In the genomic region with DNA sequence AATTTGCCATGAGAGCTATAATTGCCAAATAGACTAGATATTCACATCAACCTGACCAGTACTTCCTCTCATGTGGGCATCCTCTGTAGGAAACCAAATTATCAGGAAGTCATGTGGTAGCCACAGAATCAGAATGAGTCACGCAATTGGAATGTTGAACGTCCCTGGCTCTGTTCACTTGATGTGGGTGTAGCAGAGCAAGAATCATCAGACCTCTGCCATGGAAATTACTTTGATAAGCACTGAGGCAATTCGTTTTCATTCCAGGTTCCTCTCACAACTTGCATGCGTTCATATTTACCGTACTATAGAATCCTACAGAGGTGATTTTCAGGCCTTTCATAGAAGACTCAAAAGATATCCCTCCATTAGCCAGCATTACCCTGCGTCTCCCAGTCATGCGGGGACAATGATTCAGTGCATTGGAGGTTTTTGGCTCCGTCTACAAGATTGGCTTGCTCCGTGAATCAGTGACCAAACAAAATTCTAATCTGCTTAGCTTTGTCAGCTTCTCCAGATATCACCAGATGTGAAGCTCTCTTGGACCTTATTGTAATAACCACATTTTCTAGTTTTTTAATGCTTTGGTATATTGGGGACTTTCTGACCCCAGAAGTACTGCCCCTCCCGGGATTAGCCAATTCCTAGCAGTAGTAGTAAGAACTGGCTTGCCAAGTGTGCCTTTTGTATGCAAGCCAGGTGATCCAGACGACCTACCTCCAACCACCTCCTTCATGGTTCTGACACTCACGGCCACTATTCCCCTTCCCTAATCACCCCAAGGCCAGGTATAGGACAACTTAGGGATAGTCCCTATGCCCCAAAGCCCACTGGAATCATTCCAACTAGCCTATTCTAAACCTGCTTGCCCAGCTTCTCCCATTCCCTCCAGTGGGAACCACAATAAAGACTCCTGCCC, we compare ENCODE assay signal across 8 cellular contexts.
DNase-seq lines count a peak whose midpoint lies in the region; ATAC-seq and TF ChIP-seq lines count a peak whose summit lies in the region.

No MANE protein-coding gene starts in this region.

- H3K9ac ChIP-seq in SK-N-SH: peak overlapping the region; percentile 44; the same call in 1 of the 2 replicates

- peak; percentile 100 for DNase-seq in HS-5 (ENCODE audit: low read depth)
- peak; percentile 37 for DNase-seq in SK-N-SH
- peak; percentile 89 for DNase-seq in pons (ENCODE audit: low spot score)
- DNase-seq in activated gamma-delta T cell treated with Interleukin-2 at 50 U/mL for 16 hours: no peak
- no peak for DNase-seq in activated CD4-positive, alpha-beta T cell treated with anti-CD3 and anti-CD28 coated beads for 4 hours

- H3K9me3 ChIP-seq in SK-N-SH (no peaks in the 10 kb centered on the region), gastroesophageal sphincter (no peaks in the 10 kb centered on the region)

- CTCF ChIA-PET in SK-N-SH (lab: Yijun Ruan, JAX): interaction anchor here (0.6 to 8.3 kb wide), 3 partner anchors 93 to 244 kb away, joined by 3 to 41 read pairs (median 8); a partner anchor contains a TSS

- H3K27me3 ChIP-seq in SK-N-SH (ENCODE audit: insufficient read depth) (no peaks in the 10 kb centered on the region), gastroesophageal sphincter (no peaks in the 10 kb centered on the region)

- TF ChIP-seq EP300 in SK-N-SH (IDR thresholded peaks at IDR 0.05; ENCODE audit: borderline replicate concordance in 1 of 2, low read depth in 1 of 2, low read length in 1 of 2) (peak; percentile 56 to 57; a peak in 3 of 4 replicates), gastroesophageal sphincter (IDR thresholded peaks at IDR 0.05) (no peak)

- H3K4me3 ChIP-seq in SK-N-SH (ENCODE audit: low read depth in 2 of 2, low read length in 1 of 2): peak overlapping the region; percentile 12 to 42; a peak in 2 of 4 replicates
- no peak overlapping the region for H3K4me3 ChIP-seq in gastroesophageal sphincter

- H3F3A ChIP-seq in SK-N-SH (replicated peaks; ENCODE audit: insufficient read depth): peaks cover 27% of the 10 kb centered on the region

- H4K20me1 ChIP-seq in SK-N-SH (ENCODE audit: insufficient read depth): no peaks in the 10 kb centered on the region

- H3K4me1 ChIP-seq in SK-N-SH (ENCODE audit: control insufficient read depth in 1 of 2, insufficient read depth in 2 of 2, low read depth in 1 of 2, low read length in 1 of 2) (peaks cover 41 to 47% of the 10 kb centered on the region in 2 experiments), gastroesophageal sphincter (peaks cover 1 to 39% (median 19%) of the 10 kb centered on the region in 3 donors)

- no peaks in the 10 kb centered on the region for H3K9me2 ChIP-seq in SK-N-SH

- no peak for TF ChIP-seq POLR2A in gastroesophageal sphincter (IDR thresholded peaks at IDR 0.05)

- no peak for TF ChIP-seq CTCF in 22Rv1 (IDR thresholded peaks at IDR 0.05)
- no peak for TF ChIP-seq CTCF in SK-N-SH (IDR thresholded peaks at IDR 0.05)
- no peak for TF ChIP-seq CTCF in gastroesophageal sphincter (IDR thresholded peaks at IDR 0.05)

- peak; percentile 90 for ATAC-seq in gastroesophageal sphincter
- ATAC-seq in HG02610 (IDR thresholded peaks at IDR 0.05; ENCODE audit: unreplicated experiment): no peak

- H3K27ac ChIP-seq in 22Rv1: peak overlapping the region; percentile 3; the same call in 1 of the 2 replicates
- H3K27ac ChIP-seq in SK-N-SH (ENCODE audit: low read depth in 2 of 2, low read length in 1 of 2): peak overlapping the region; percentile 87 to 89
- peak overlapping the region in 3 of 4 donors; percentile 58 to 73 (median 71) for H3K27ac ChIP-seq in gastroesophageal sphincter

- peaks cover 5 to 13% of the 10 kb centered on the region in 2 experiments for H3K36me3 ChIP-seq in SK-N-SH (replicated peaks in 1 of 2; ENCODE audit: control insufficient read depth in 1 of 2, insufficient read depth in 2 of 2, low read length in 1 of 2)
- H3K36me3 ChIP-seq in gastroesophageal sphincter: no peaks in the 10 kb centered on the region

- POLR2A ChIA-PET in SK-N-SH (lab: Yijun Ruan, JAX): no interaction called here

- peak overlapping the region; percentile 11; the same call in 1 of the 2 replicates for H2AFZ ChIP-seq in SK-N-SH (ENCODE audit: low read depth)

- WGBS in SK-N-SH (ENCODE audit: low lambda C conversion rate): 10% methylated on average over 12 of the region's 12 CpGs
- WGBS in gastroesophageal sphincter (ENCODE audit: low coverage in 1 of 2), 2 donors: 21 to 30% methylated on average over 12 of the region's 12 CpGs

- peak overlapping the region; percentile 74 for H3K4me2 ChIP-seq in SK-N-SH

- 0 out of 2 replicates have a peak, but pooled peaks have one; percentile 12 for TF ChIP-seq RAD21 in SK-N-SH (IDR thresholded peaks at IDR 0.05; ENCODE audit: low read length)

- H3K79me2 ChIP-seq in SK-N-SH (ENCODE audit: insufficient read depth): no peaks in the 10 kb centered on the region; the same call in 1 of the 2 replicates

TF ChIP-seq in SK-N-SH, 30 proteins besides CTCF, POLR2A, EP300 and RAD21 (continues in another document):
- TF ChIP-seq ELF1 (IDR thresholded peaks at IDR 0.05): peak; percentile 59
- peak; percentile 78; the same call in 1 of the 2 replicates for TF ChIP-seq TAF1 (IDR thresholded peaks at IDR 0.05; ENCODE audit: borderline replicate concordance, low read depth, low read length)
- no peak for TF ChIP-seq MEF2A (IDR thresholded peaks at IDR 0.05; ENCODE audit: borderline replicate concordance, low read depth)
- TF ChIP-seq, protein P1, sequence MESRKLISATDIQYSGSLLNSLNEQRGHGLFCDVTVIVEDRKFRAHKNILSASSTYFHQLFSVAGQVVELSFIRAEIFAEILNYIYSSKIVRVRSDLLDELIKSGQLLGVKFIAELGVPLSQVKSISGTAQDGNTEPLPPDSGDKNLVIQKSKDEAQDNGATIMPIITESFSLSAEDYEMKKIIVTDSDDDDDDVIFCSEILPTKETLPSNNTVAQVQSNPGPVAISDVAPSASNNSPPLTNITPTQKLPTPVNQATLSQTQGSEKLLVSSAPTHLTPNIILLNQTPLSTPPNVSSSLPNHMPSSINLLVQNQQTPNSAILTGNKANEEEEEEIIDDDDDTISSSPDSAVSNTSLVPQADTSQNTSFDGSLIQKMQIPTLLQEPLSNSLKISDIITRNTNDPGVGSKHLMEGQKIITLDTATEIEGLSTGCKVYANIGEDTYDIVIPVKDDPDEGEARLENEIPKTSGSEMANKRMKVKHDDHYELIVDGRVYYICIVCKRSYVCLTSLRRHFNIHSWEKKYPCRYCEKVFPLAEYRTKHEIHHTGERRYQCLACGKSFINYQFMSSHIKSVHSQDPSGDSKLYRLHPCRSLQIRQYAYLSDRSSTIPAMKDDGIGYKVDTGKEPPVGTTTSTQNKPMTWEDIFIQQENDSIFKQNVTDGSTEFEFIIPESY (IDR thresholded peaks at IDR 0.05; ENCODE audit: borderline replicate concordance, low read depth): peak; percentile 58; the same call in 1 of the 2 replicates
- TF ChIP-seq TEAD4 (IDR thresholded peaks at IDR 0.05; ENCODE audit: borderline replicate concordance, insufficient read depth): peak; percentile 73
- TF ChIP-seq, protein P2, sequence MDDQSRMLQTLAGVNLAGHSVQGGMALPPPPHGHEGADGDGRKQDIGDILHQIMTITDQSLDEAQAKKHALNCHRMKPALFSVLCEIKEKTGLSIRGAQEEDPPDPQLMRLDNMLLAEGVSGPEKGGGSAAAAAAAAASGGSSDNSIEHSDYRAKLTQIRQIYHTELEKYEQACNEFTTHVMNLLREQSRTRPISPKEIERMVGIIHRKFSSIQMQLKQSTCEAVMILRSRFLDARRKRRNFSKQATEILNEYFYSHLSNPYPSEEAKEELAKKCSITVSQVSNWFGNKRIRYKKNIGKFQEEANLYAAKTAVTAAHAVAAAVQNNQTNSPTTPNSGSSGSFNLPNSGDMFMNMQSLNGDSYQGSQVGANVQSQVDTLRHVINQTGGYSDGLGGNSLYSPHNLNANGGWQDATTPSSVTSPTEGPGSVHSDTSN (IDR thresholded peaks at IDR 0.05): peak; percentile 55; the same call in 1 of the 2 replicates
- peak; percentile 56; the same call in 1 of the 2 replicates for TF ChIP-seq RXRA (IDR thresholded peaks at IDR 0.05; ENCODE audit: borderline replicate concordance, low read depth)
- TF ChIP-seq, protein P3, sequence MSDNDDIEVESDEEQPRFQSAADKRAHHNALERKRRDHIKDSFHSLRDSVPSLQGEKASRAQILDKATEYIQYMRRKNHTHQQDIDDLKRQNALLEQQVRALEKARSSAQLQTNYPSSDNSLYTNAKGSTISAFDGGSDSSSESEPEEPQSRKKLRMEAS (IDR thresholded peaks at IDR 0.05; ENCODE audit: low read depth): peak; percentile 68; the same call in 1 of the 2 replicates
- TF ChIP-seq YY1 (IDR thresholded peaks at IDR 0.05; ENCODE audit: low read depth): peak; percentile 53; the same call in 1 of the 2 replicates
- TF ChIP-seq NFIC (IDR thresholded peaks at IDR 0.05; ENCODE audit: borderline replicate concordance): peak; percentile 80
- TF ChIP-seq SIN3A (IDR thresholded peaks at IDR 0.05; ENCODE audit: borderline replicate concordance, low read depth, low read length): no peak
- TF ChIP-seq, protein P4, sequence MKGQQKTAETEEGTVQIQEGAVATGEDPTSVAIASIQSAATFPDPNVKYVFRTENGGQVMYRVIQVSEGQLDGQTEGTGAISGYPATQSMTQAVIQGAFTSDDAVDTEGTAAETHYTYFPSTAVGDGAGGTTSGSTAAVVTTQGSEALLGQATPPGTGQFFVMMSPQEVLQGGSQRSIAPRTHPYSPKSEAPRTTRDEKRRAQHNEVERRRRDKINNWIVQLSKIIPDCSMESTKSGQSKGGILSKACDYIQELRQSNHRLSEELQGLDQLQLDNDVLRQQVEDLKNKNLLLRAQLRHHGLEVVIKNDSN (IDR thresholded peaks at IDR 0.05; ENCODE audit: borderline replicate concordance, low read depth): peak; percentile 82
- no peak for TF ChIP-seq NRF1 (IDR thresholded peaks at IDR 0.05; ENCODE audit: low read depth, low read length)
- TF ChIP-seq FOXM1 (IDR thresholded peaks at IDR 0.05; ENCODE audit: low read depth): peak; percentile 53; the same call in 1 of the 2 replicates
- TF ChIP-seq FOSL2 (IDR thresholded peaks at IDR 0.05; ENCODE audit: borderline replicate concordance, low read depth): peak; percentile 65
- TF ChIP-seq EZH2phosphoT487 (IDR thresholded peaks at IDR 0.05; ENCODE audit: borderline replicate concordance, low read depth): no peak

Comparison
In these comparisons a context has a peak if more than half of its experiments do, and no peak if none do; other contexts are left out.
1. H3K27ac ChIP-seq: peak in every context shown above with its lines; median percentile 88 in SK-N-SH; 71 in gastroesophageal sphincter; 3 in 22Rv1.
2. DNase-seq: peak in HS-5 (single experiment), SK-N-SH (single experiment) and pons (single experiment); none in activated gamma-delta T cell treated with Interleukin-2 at 50 U/mL for 16 hours (single experiment) and activated CD4-positive, alpha-beta T cell treated with anti-CD3 and anti-CD28 coated beads for 4 hours (0 of 2).
3. H3K4me3 ChIP-seq: peak in SK-N-SH (2 of 2); none in gastroesophageal sphincter (0 of 2).